ENCODE assay signal across 16 cellular contexts in the genomic region with DNA sequence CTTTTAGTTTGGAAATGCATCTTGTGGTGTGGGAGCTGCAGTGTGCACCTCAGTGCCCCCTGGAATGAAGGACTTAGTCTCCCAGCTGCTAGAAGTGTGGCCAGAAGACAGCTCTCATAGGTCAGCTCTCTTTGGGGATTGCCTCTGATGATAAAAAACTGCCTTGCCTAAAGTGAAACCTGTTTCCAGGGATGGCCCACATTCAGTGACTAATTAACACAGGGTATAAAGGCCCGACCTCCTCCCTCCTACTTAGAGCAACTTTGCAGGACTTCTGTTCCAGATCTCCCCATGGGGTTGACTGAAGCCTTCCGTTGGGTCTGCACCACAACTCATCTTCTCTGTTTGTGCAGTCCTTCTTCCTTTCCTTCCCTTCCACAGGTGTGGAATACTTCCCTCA. TPM values are rescaled to one million over a fixed set of nuclear protein-coding genes. Genes with fewer than 3 reads are reported as not detected.
"Had no signal": no experiment of that assay in that cellular context is flagged by ENCODE, and none has a peak within 500 bp of the region (broad histone marks: within the 10 kb centered on the region; RNA-seq: fewer than 3 reads in every experiment).

No MANE protein-coding gene starts in this region.

- H3K27me3 ChIP-seq: adrenal gland, esophagus muscularis mucosa, ovary, sigmoid colon, vagina had no signal

- ATAC-seq: left ventricle myocardium superior had no signal

- H3K4me3 Mint-ChIP-seq: activated naive CD4-positive, alpha-beta T cell treated with anti-CD3 and anti-CD28 coated beads for 36 hours; central memory CD8-positive, alpha-beta T cell; dendritic cell treated with granulocyte-macrophage colony-stimulating factor and Interleukin-4, amounts not matched to agents 40 ng/mL and 50 ng/mL, for 4 days; stimulated activated naive CD8-positive, alpha-beta T cell treated with anti-CD3 and anti-CD28 coated beads, Interleukin-15, Interleukin-2, amounts not matched to agents 100 ng/mL and 50 ng/mL, for 24 hours; T-helper 2 cell treated with Interferon-gamma antibody and Interleukin-4, amounts not matched to agents 5 μg/mL and 100 μg/mL, for 36 hours had no signal

- H3K4me1 ChIP-seq: adrenal gland, esophagus muscularis mucosa, sigmoid colon, vagina had no signal

- H3K4me3 ChIP-seq: adrenal gland, esophagus muscularis mucosa, ovary, sigmoid colon, thoracic aorta, vagina had no signal

- H3K9me3 ChIP-seq: adrenal gland, esophagus muscularis mucosa, ovary, sigmoid colon, thoracic aorta, vagina had no signal

- DNase-seq: activated naive CD4-positive, alpha-beta T cell treated with anti-CD3 and anti-CD28 coated beads for 36 hours; adrenal gland; islet precursor cell; left ventricle myocardium superior; mesendoderm; ovary; sigmoid colon; stimulated activated CD4-positive, alpha-beta T cell treated with anti-CD3 and anti-CD28 coated beads, Interleukin-12 subunit alpha, Interleukin-12 subunit beta, amount 100 ng/mL, for 4 hours; SW 1271 had no signal

- H3K27me3 Mint-ChIP-seq: central memory CD8-positive, alpha-beta T cell; dendritic cell treated with granulocyte-macrophage colony-stimulating factor and Interleukin-4, amounts not matched to agents 40 ng/mL and 50 ng/mL, for 4 days; stimulated activated naive CD8-positive, alpha-beta T cell treated with anti-CD3 and anti-CD28 coated beads, Interleukin-15, Interleukin-2, amounts not matched to agents 100 ng/mL and 50 ng/mL, for 24 hours had no signal

- H3K27ac Mint-ChIP-seq: activated naive CD4-positive, alpha-beta T cell treated with anti-CD3 and anti-CD28 coated beads for 36 hours; dendritic cell treated with granulocyte-macrophage colony-stimulating factor and Interleukin-4, amounts not matched to agents 40 ng/mL and 50 ng/mL, for 4 days; stimulated activated naive CD8-positive, alpha-beta T cell treated with anti-CD3 and anti-CD28 coated beads, Interleukin-15, Interleukin-2, amounts not matched to agents 100 ng/mL and 50 ng/mL, for 24 hours; T-helper 2 cell treated with Interferon-gamma antibody and Interleukin-4, amounts not matched to agents 5 μg/mL and 100 μg/mL, for 36 hours had no signal

- H3K9me3 Mint-ChIP-seq: activated naive CD4-positive, alpha-beta T cell treated with anti-CD3 and anti-CD28 coated beads for 36 hours; central memory CD8-positive, alpha-beta T cell; dendritic cell treated with granulocyte-macrophage colony-stimulating factor and Interleukin-4, amounts not matched to agents 40 ng/mL and 50 ng/mL, for 4 days; stimulated activated naive CD8-positive, alpha-beta T cell treated with anti-CD3 and anti-CD28 coated beads, Interleukin-15, Interleukin-2, amounts not matched to agents 100 ng/mL and 50 ng/mL, for 24 hours; T-helper 2 cell treated with Interferon-gamma antibody and Interleukin-4, amounts not matched to agents 5 μg/mL and 100 μg/mL, for 36 hours had no signal

- H3K27ac ChIP-seq: adrenal gland, esophagus muscularis mucosa, ovary, sigmoid colon, thoracic aorta, vagina had no signal

- H3K36me3 ChIP-seq: adrenal gland, esophagus muscularis mucosa, ovary, sigmoid colon, thoracic aorta, vagina had no signal

RNA-seq across cellular contexts. Expression of a gene that starts 53.2 kb away (rescaled TPM):
- total RNA-seq: adrenal gland, esophagus muscularis mucosa, thoracic aorta had no signal
